23 cellular contexts compared by ENCODE assay signal in genomic region chr2:97656905-97657587, GRCh38. TPM values are rescaled to one million over a fixed set of nuclear protein-coding genes. Genes with fewer than 3 reads are reported as not detected.
DNase-seq lines count a peak whose midpoint lies in the region; ATAC-seq and TF ChIP-seq lines count a peak whose summit lies in the region.
"Had no signal": no experiment of that assay in that cellular context is flagged by ENCODE, and none has a peak within 500 bp of the region (broad histone marks: within the 10 kb centered on the region; RNA-seq: fewer than 3 reads in every experiment).

No MANE protein-coding gene starts in this region.

- peak; percentile 4 for DNase-seq in GM10266 (ENCODE audit: extremely low spot score)
- peak; percentile 60 for DNase-seq in H7
- no peak for DNase-seq in WTC11 (ENCODE audit: low spot score)
- no peak for DNase-seq in left colon
- DNase-seq in dermis blood vessel endothelial cell: no peak
- no peak for DNase-seq in right lobe of liver
- DNase-seq in psoas muscle: no peak
- DNase-seq: CD4-positive, alpha-beta T cell; KG1; MG63; NCI-H1105 treated with DMSO at 0.1 percent for 48 hours; NCI-H146; NCI-H2029; NCI-H446 treated with DMSO at 0.1 percent for 48 hours; NCI-H526; NCI-H82; Right ventricle myocardium superior had no signal

- no peaks in the 10 kb centered on the region for H3K27me3 ChIP-seq in H7 (ENCODE audit: control insufficient read depth, insufficient read depth, low read length)
- H3K27me3 ChIP-seq in right lobe of liver: no peaks in the 10 kb centered on the region
- H3K27me3 ChIP-seq in psoas muscle (ENCODE audit: insufficient read depth in 3 of 3, low read length in 2 of 3): no peaks in the 10 kb centered on the region
- H3K27me3 ChIP-seq: BLaER1, MG63, SJSA1 had no signal

- CTCF ChIA-PET in WTC11 (lab: Charles Lee): interaction anchor here (1.0 kb wide), 1 partner anchor 67 kb away, joined by 3 read pairs; no protein-coding TSS in a partner anchor

- H3K27ac Mint-ChIP-seq in WTC11: no peak overlapping the region
- H3K27ac Mint-ChIP-seq: CD4-positive, alpha-beta T cell had no signal

- no peak for TF ChIP-seq CTCF in GM10266 (IDR thresholded peaks at IDR 0.05; ENCODE audit: control insufficient read depth, insufficient read depth, low read depth, missing control alignments)
- TF ChIP-seq CTCF in WTC11 (IDR thresholded peaks at IDR 0.05): no peak
- TF ChIP-seq CTCF in right lobe of liver (IDR thresholded peaks at IDR 0.05): no peak
- no peak for TF ChIP-seq CTCF in psoas muscle (IDR thresholded peaks at IDR 0.05)

- peaks cover 51% of the 10 kb centered on the region for H3K36me3 Mint-ChIP-seq in WTC11

- no peak for TF ChIP-seq POLR2A in right lobe of liver (IDR thresholded peaks at IDR 0.05)

- H3K27ac ChIP-seq in right lobe of liver (no peak overlapping the region), psoas muscle (no peak overlapping the region)
- H3K27ac ChIP-seq: BLaER1, PC-9, SJSA1 had no signal

- no peaks in the 10 kb centered on the region for H3K9me3 ChIP-seq in right lobe of liver
- no peaks in the 10 kb centered on the region for H3K9me3 ChIP-seq in psoas muscle
- H3K9me3 ChIP-seq: SJSA1 had no signal

- peak; percentile 71 for ATAC-seq in WTC11
- ATAC-seq in left colon: peak; percentile 15
- no peak for ATAC-seq in GM21367 (IDR thresholded peaks at IDR 0.05; ENCODE audit: unreplicated experiment)
- ATAC-seq in right lobe of liver: no peak
- no peak for ATAC-seq in psoas muscle
- ATAC-seq: HepG2 had no signal

- H3K36me3 ChIP-seq in H7 (replicated peaks; ENCODE audit: control insufficient read depth, insufficient read depth, low read length): peaks cover 11% of the 10 kb centered on the region
- H3K36me3 ChIP-seq in right lobe of liver: peaks cover 0 to 15% (median under 1%) of the 10 kb centered on the region in 4 donors
- H3K36me3 ChIP-seq in psoas muscle (ENCODE audit: insufficient read depth in 1 of 2, low read depth in 1 of 2): peaks cover 10 to 71% of the 10 kb centered on the region in 2 donors

- POLR2A ChIA-PET in WTC11 (lab: Charles Lee): interaction anchor here (1.3 kb wide), 1 partner anchor 11 kb away, joined by 3 read pairs; the partner anchor contains the start of gene COX5B

- peaks cover 7% of the 10 kb centered on the region for H3K4me1 Mint-ChIP-seq in WTC11

- 95% methylated on average over 8 of the region's 15 CpGs for WGBS in right lobe of liver (ENCODE audit: insufficient coverage, low coverage, low lambda C conversion rate, missing lambda C conversion rate)
- 81 to 87% (median 85%) methylated on average over 15 of the region's 15 CpGs for WGBS in psoas muscle, 3 donors

- no peak overlapping the region for H3K4me3 Mint-ChIP-seq in WTC11
- H3K4me3 Mint-ChIP-seq: CD4-positive, alpha-beta T cell had no signal

- H3K4me1 ChIP-seq in right lobe of liver (peaks cover 0 to 3% (median 0%) of the 10 kb centered on the region in 4 donors), psoas muscle (peaks cover 14% of the 10 kb centered on the region)

- H3K4me3 ChIP-seq in H7 (ENCODE audit: insufficient read depth, low read depth, low read length): no peak overlapping the region
- H3K4me3 ChIP-seq in right lobe of liver: no peak overlapping the region
- H3K4me3 ChIP-seq in psoas muscle: no peak overlapping the region
- H3K4me3 ChIP-seq: BLaER1, MG63, PC-9, SJSA1 had no signal

- intact Hi-C loops in left colon (cut with DNase I, micrococcal nuclease) (no loop called here), right lobe of liver (cut with DNase I) (no loop called here), psoas muscle (cut with DNase I) (no loop called here)

- H3K27me3 Mint-ChIP-seq in WTC11 (ENCODE audit: low read depth): no peaks in the 10 kb centered on the region
- H3K27me3 Mint-ChIP-seq: CD4-positive, alpha-beta T cell had no signal

- H3K9me3 Mint-ChIP-seq in WTC11: peaks cover 22% of the 10 kb centered on the region
- H3K9me3 Mint-ChIP-seq: CD4-positive, alpha-beta T cell had no signal

TF ChIP-seq in WTC11, 78 proteins besides CTCF, POLR2A, EP300 and RAD21 (continues in another document):
- TF ChIP-seq E2F5 (CRISPR knock-in tag; IDR thresholded peaks at IDR 0.05) (no peak), ZMAT4 (CRISPR knock-in tag; IDR thresholded peaks at IDR 0.05) (no peak), TEAD4 (CRISPR knock-in tag; IDR thresholded peaks at IDR 0.05) (no peak), EMX1 (CRISPR knock-in tag; IDR thresholded peaks at IDR 0.05) (no peak), MXD4 (CRISPR knock-in tag; IDR thresholded peaks at IDR 0.05; ENCODE audit: borderline replicate concordance) (no peak), HMGXB4 (CRISPR knock-in tag; IDR thresholded peaks at IDR 0.05) (no peak), ZNF121 (CRISPR knock-in tag; IDR thresholded peaks at IDR 0.05) (no peak), SP1 (CRISPR knock-in tag; conservative IDR thresholded peaks at IDR 0.05) (no peak), FOXK1 (CRISPR knock-in tag; IDR thresholded peaks at IDR 0.05) (no peak), ZBTB43 (CRISPR knock-in tag; IDR thresholded peaks at IDR 0.05) (no peak), USF2 (CRISPR knock-in tag; IDR thresholded peaks at IDR 0.05) (no peak)

RNA-seq across cellular contexts. Expression of gene ACTR1B, which starts 6.8 kb away (rescaled TPM):
- 49.7 and 58.3 TPM in 2 replicates for total RNA-seq in H7 (2014; rRNA removed; shearing (Covaris generic))
- 58.2 to 71.8 TPM (median 70.4 TPM) in 3 replicates for total RNA-seq in WTC11 (2021)
- total RNA-seq in left colon: 10 to 100 TPM; 67.4 to 79.2 TPM
- 76.3 and 81.2 TPM in 2 replicates for total RNA-seq in dermis blood vessel endothelial cell
- total RNA-seq in right lobe of liver: 10 to 100 TPM; 32.3 to 44.4 (median 35.1) TPM
- 10 to 100 TPM; 46.1 to 65.4 (median 55.5) TPM for total RNA-seq in psoas muscle
- polyA plus RNA-seq in psoas muscle: 10 to 100 TPM; 38.3 to 50.9 (median 47.6) TPM

RNA-seq across cellular contexts. Expression of gene COX5B, which starts 11.2 kb away (rescaled TPM):
- total RNA-seq in H7 (2014; rRNA removed; shearing (Covaris generic)): 312 and 347 TPM in 2 replicates
- total RNA-seq in WTC11 (2021): 317 to 346 TPM (median 331 TPM) in 3 replicates
- total RNA-seq in left colon: 100 to 1,000 TPM; 626 to 674 TPM
- 148 and 337 TPM in 2 replicates for total RNA-seq in dermis blood vessel endothelial cell
- 100 to 1,000 TPM; 153 to 318 (median 197) TPM for total RNA-seq in right lobe of liver
- 100 to 1,000 TPM; 635 to 891 (median 731) TPM for total RNA-seq in psoas muscle
- polyA plus RNA-seq in psoas muscle: 1,000 to 10,000 TPM in 2 of 3 donors, 100 to 1,000 TPM in 1; 795 to 1,354 (median 1,064) TPM

RNA-seq across cellular contexts. Expression of gene C2orf92, which starts 12.5 kb away (rescaled TPM):
- total RNA-seq in H7 (2014; rRNA removed; shearing (Covaris generic)): 2.5 and 4.2 TPM in 2 replicates
- total RNA-seq in WTC11 (2021) (5.2 to 7.9 TPM (median 6.9 TPM) in 3 replicates), left colon (1 to 10 TPM; 7.2 to 7.8 TPM), dermis blood vessel endothelial cell (0.88 and 3.4 TPM in 2 replicates), right lobe of liver (10 to 100 TPM in 1 of 6 experiments, 1 to 10 TPM in 5; 2.0 to 12.8 (median 4.4) TPM), psoas muscle (1 to 10 TPM; 1.4 to 3.6 (median 2.0) TPM)
- polyA plus RNA-seq in psoas muscle: 1 to 10 TPM in 1 of 3 donors, under 1 TPM in 2; 0.89 to 3.2 (median 0.98) TPM

RNA-seq across cellular contexts. Expression of gene ZAP70, which starts 56.3 kb away (rescaled TPM):
- total RNA-seq in H7 (2014; rRNA removed; shearing (Covaris generic)): 0.33 and 2.5 TPM in 2 replicates
- total RNA-seq in WTC11 (2021): 0.61 to 0.73 TPM (median 0.64 TPM) in 3 replicates
- 1 to 10 TPM; 2.8 to 2.9 TPM for total RNA-seq in left colon
- total RNA-seq in dermis blood vessel endothelial cell: 0.09 TPM in 1 of 2 replicates, not detected in the other
- total RNA-seq in right lobe of liver: 1 to 10 TPM in 4 of 6 experiments, under 1 TPM in 2; 0.74 to 2.1 (median 1.4) TPM
- 1 to 10 TPM in 1 of 4 donors, under 1 TPM in 3; 0.48 to 1.2 (median 0.84) TPM for total RNA-seq in psoas muscle
- polyA plus RNA-seq in psoas muscle: under 1 TPM; 0.40 to 0.94 (median 0.42) TPM
- total RNA-seq: H4, PC-9, SJSA1 had no signal

Comparison
In these comparisons a context has a peak if more than half of its experiments do, and no peak if none do; other contexts are left out.
1. DNase-seq: peak in GM10266 (single experiment) and H7 (single experiment); none in WTC11 (single experiment), left colon (0 of 2), dermis blood vessel endothelial cell (single experiment), right lobe of liver (0 of 3) and psoas muscle (0 of 2).
2. ATAC-seq: peak in WTC11 (single experiment) and left colon (single experiment); none in GM21367 (single experiment), right lobe of liver (0 of 4) and psoas muscle (0 of 4).